ENCODE assay signal across 1 cellular context in the genomic region with DNA sequence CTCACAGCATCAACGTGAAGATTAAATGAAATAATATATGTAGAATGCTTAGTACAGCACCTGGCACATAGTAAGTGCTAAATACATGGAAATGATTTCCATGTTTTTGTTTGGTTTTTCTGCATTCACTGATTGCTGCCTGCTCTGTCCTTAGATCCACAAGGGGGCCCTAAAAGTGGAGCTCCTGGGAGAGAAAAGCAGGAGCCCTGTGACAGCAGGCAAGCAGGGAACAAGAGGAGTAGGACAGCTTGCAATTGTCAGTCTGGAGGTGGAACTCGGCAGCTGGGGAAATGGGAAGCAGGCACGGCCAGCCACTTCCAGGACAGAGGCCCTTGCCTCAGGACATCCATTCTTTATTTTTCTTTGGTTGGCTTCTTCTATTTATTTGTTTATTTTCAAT.
TF ChIP-seq lines count a peak whose summit lies in the region.

No MANE protein-coding gene starts in this region.

TF ChIP-seq in H1, 55 proteins besides CTCF, POLR2A, EP300 and RAD21:
- TF ChIP-seq, protein P1, sequence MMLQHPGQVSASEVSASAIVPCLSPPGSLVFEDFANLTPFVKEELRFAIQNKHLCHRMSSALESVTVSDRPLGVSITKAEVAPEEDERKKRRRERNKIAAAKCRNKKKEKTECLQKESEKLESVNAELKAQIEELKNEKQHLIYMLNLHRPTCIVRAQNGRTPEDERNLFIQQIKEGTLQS (IDR thresholded peaks at IDR 0.05; ENCODE audit: insufficient read depth, low read depth, low read length): no peak
- TF ChIP-seq GABPA (IDR thresholded peaks at IDR 0.05; ENCODE audit: borderline replicate concordance, insufficient read depth, low read length) (no peak), TEAD4 (IDR thresholded peaks at IDR 0.05; ENCODE audit: low read depth, low read length) (no peak), YY1 (IDR thresholded peaks at IDR 0.05; ENCODE audit: low read depth, low read length) (no peak), JUND (IDR thresholded peaks at IDR 0.05; ENCODE audit: low read length) (no peak), CBX5 (IDR thresholded peaks at IDR 0.05; ENCODE audit: low read depth, low read length) (no peak)
